ENCODE assay signal across 10 cellular contexts in the genomic region with DNA sequence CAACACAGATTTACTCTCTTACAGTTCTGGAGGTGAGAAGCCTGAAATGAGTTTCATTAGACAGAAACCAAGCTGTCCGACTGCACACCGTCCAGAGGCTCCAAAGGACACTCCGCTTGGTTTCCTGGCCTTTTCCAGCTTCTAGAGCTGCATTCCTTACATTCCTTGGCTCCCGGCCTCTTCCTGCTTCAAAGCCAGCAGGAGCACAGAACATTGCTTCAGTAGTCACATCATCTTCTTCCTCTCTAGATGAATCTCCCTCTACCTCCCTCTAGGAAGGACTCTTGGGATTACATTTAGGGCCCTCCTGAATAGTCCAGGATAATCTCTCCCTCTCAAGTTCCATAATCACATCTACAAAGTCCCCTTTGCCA.
DNase-seq lines count a peak whose midpoint lies in the region; ATAC-seq and TF ChIP-seq lines count a peak whose summit lies in the region.
"Had no signal": no experiment of that assay in that cellular context is flagged by ENCODE, and none has a peak within 500 bp of the region (broad histone marks: within the 10 kb centered on the region; RNA-seq: fewer than 3 reads in every experiment).

No MANE protein-coding gene starts in this region.

- H3K9me3 ChIP-seq in SJSA1 (replicated peaks): no peaks in the 10 kb centered on the region

- H3K9me3 Mint-ChIP-seq in osteocyte (ENCODE audit: unreplicated experiment): no peaks in the 10 kb centered on the region

- TF ChIP-seq CTCF in foreskin fibroblast (IDR thresholded peaks at IDR 0.05; ENCODE audit: low read depth, low read length) (peak; percentile 65), osteocyte (IDR thresholded peaks at IDR 0.05) (peak; percentile 43)

- no peak overlapping the region for H3K4me3 Mint-ChIP-seq in osteocyte (ENCODE audit: unreplicated experiment)

- H3K36me3 ChIP-seq in SJSA1: no peaks in the 10 kb centered on the region

- H3K36me3 Mint-ChIP-seq in osteocyte (ENCODE audit: unreplicated experiment): no peaks in the 10 kb centered on the region

- peak overlapping the region; percentile 38 for H3K27ac ChIP-seq in SJSA1

- H3K4me1 Mint-ChIP-seq in osteocyte (ENCODE audit: unreplicated experiment): peaks cover 19% of the 10 kb centered on the region

- DNase-seq in GM04504 (ENCODE audit: low read depth): peak; percentile 76
- DNase-seq in SJSA1 (ENCODE audit: low read depth in 1 of 2, low spot score in 2 of 2): peak; percentile 75 to 84
- DNase-seq in foreskin fibroblast: peak; percentile 81 to 90
- no peak for DNase-seq in osteocyte (ENCODE audit: extremely low spot score, unreplicated experiment)
- no peak for DNase-seq in NCI-H2081 treated with DMSO at 0.1 percent for 48 hours (lab: John Stamatoyannopoulos, UW)
- no peak for DNase-seq in effector CD4-positive, alpha-beta T cell
- DNase-seq in NCI-H2227 treated with DMSO at 0.1 percent for 48 hours (lab: John Stamatoyannopoulos, UW): no peak
- DNase-seq: glutamatergic neuron; stimulated activated CD4-positive, alpha-beta T cell treated with anti-CD3 and anti-CD28 coated beads, Interleukin-1b, Interleukin-23, amount 100 ng/mL, for 48 hours had no signal

- no peaks in the 10 kb centered on the region for H3K27me3 Mint-ChIP-seq in osteocyte (ENCODE audit: unreplicated experiment)

- peaks cover 17% of the 10 kb centered on the region for H3K4me1 ChIP-seq in SJSA1 (replicated peaks)

- no peak for ATAC-seq in GM18502 (IDR thresholded peaks at IDR 0.05; ENCODE audit: poor library complexity, unreplicated experiment)

- no peaks in the 10 kb centered on the region for H3K27me3 ChIP-seq in SJSA1 (replicated peaks)

- H3K4me3 ChIP-seq in SJSA1 (no peak overlapping the region), foreskin fibroblast (ENCODE audit: low read depth in 1 of 2, low read length in 2 of 2) (no peak overlapping the region)

- H3K27ac Mint-ChIP-seq in osteocyte (ENCODE audit: unreplicated experiment): peak overlapping the region; percentile 1

Comparison
In these comparisons a context has a peak if more than half of its experiments do, and no peak if none do; other contexts are left out.
1. DNase-seq: peak in GM04504 (single experiment), SJSA1 (2 of 2) and foreskin fibroblast (2 of 2); none in osteocyte (single experiment), NCI-H2081 treated with DMSO at 0.1 percent for 48 hours (single experiment), effector CD4-positive, alpha-beta T cell (single experiment) and NCI-H2227 treated with DMSO at 0.1 percent for 48 hours (single experiment).